23 cellular contexts compared by ENCODE assay signal in the genomic region with DNA sequence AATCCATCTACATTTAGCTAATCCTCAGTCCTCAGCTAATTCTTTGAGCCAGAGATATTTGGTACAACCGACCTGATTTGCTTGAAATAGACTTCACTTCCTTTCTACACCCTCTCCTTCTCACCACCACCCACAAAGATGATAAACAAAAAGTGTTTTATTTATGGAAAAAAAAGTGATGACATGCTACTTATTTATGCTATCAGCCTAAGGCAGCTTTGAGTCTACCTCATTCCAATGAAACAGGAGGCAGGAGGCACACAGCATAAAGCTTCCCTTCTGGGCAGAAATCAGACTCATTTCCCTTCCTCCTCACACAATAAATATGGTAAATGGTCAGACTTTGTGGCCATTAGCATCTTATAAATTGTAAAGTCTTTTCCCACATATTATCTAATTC.
"Had no signal": no experiment of that assay in that cellular context is flagged by ENCODE, and none has a peak within 500 bp of the region (broad histone marks: within the 10 kb centered on the region; RNA-seq: fewer than 3 reads in every experiment).

No MANE protein-coding gene starts in this region.

- H3K27me3 ChIP-seq: heart left ventricle, neutrophil, spleen, testis, tibial nerve, upper lobe of right lung had no signal

- H3K4me3 ChIP-seq: coronary artery, heart left ventricle, mucosa of descending colon, spleen, testis, tibial nerve, upper lobe of right lung had no signal

- ATAC-seq: heart left ventricle; left colon; left ventricle myocardium superior; mucosa of descending colon; naive thymus-derived CD8-positive, alpha-beta T cell; sciatic nerve; stimulated activated memory B cell treated with anti-CD40 and anti-IgM and Interleukin-4, amounts not matched to agents 10 μg/mL and 1 μg/mL and 100 μg/mL, for 72 hours; upper lobe of right lung had no signal

- H3K27ac ChIP-seq: coronary artery, heart left ventricle, spleen, testis, tibial nerve, upper lobe of right lung had no signal

- H3K9me3 ChIP-seq: heart left ventricle, mucosa of descending colon, neutrophil, spleen, testis, tibial nerve, upper lobe of right lung had no signal

- H3K36me3 ChIP-seq: neutrophil, spleen, tibial nerve, upper lobe of right lung had no signal

- FAIRE-seq: endothelial cell of umbilical vein, frontal cortex had no signal

- H3K4me1 ChIP-seq: spleen, testis, upper lobe of right lung had no signal

- DNase-seq: effector CD4-positive, alpha-beta T cell; endodermal cell; erythroblast; heart left ventricle; hippocampal formation; left colon; left ventricle myocardium superior; mucosa of descending colon; naive thymus-derived CD8-positive, alpha-beta T cell; posterior cingulate gyrus; spleen; stimulated activated CD4-positive, alpha-beta T cell treated with anti-CD3 and anti-CD28 coated beads, Interleukin-15, amount 100 ng/mL, for 24 hours; stimulated activated CD4-positive, alpha-beta T cell treated with anti-CD3 and anti-CD28 coated beads, Interleukin-1b, Interleukin-23, amount 100 ng/mL, for 48 hours; stimulated activated CD4-positive, alpha-beta T cell treated with anti-CD3 and anti-CD28 coated beads, Interleukin-4, amount 100 ng/mL, for 24 hours; testis; upper lobe of right lung had no signal
